16 cellular contexts compared by ENCODE assay signal in genomic region chr2:17254421-17254820, GRCh38.
DNase-seq lines count a peak whose midpoint lies in the region; ATAC-seq and TF ChIP-seq lines count a peak whose summit lies in the region.
"Had no signal": no experiment of that assay in that cellular context is flagged by ENCODE, and none has a peak within 500 bp of the region (broad histone marks: within the 10 kb centered on the region; RNA-seq: fewer than 3 reads in every experiment).

No MANE protein-coding gene starts in this region.

- dilution Hi-C loops in mammary epithelial cell (cut with HindIII; ENCODE audit: low sequenced_read_pairs): no loop called here

- H4K20me1 ChIP-seq in mammary epithelial cell (ENCODE audit: insufficient read depth, low read length): no peaks in the 10 kb centered on the region
- H4K20me1 ChIP-seq: BLaER1 treated with 17β-estradiol and CSF1 and Interleukin-3, amounts not matched to agents 10 nM and 100 nM had no signal

- no peaks in the 10 kb centered on the region for H3K36me3 ChIP-seq in mammary epithelial cell (ENCODE audit: insufficient read depth, low read length)
- H3K36me3 ChIP-seq in breast epithelium: no peaks in the 10 kb centered on the region
- H3K36me3 ChIP-seq: BLaER1 treated with 17β-estradiol and CSF1 and Interleukin-3, amounts not matched to agents 10 nM and 100 nM had no signal

- TF ChIP-seq POLR2A in breast epithelium (IDR thresholded peaks at IDR 0.05): no peak

- H3K27ac ChIP-seq in mammary epithelial cell (ENCODE audit: insufficient read depth, low read depth, low read length) (no peak overlapping the region), breast epithelium (no peak overlapping the region)
- H3K27ac ChIP-seq: 22Rv1; A549; BLaER1 treated with 17β-estradiol and CSF1 and Interleukin-3, amounts not matched to agents 10 nM and 100 nM; C4-2B had no signal

- no peak overlapping the region for H2AFZ ChIP-seq in mammary epithelial cell (ENCODE audit: low read depth, low read length)

- H3K4me2 ChIP-seq in mammary epithelial cell (ENCODE audit: insufficient read depth, low read depth, low read length): no peak overlapping the region
- H3K4me2 ChIP-seq: A549; BLaER1 treated with 17β-estradiol and CSF1 and Interleukin-3, amounts not matched to agents 10 nM and 100 nM had no signal

- no peak overlapping the region for H3K9ac ChIP-seq in mammary epithelial cell (ENCODE audit: insufficient read depth, low read length)
- H3K9ac ChIP-seq: BLaER1 treated with 17β-estradiol and CSF1 and Interleukin-3, amounts not matched to agents 10 nM and 100 nM had no signal

- no peaks in the 10 kb centered on the region for H3K9me3 ChIP-seq in mammary epithelial cell (replicated peaks; ENCODE audit: insufficient read depth, low read length)
- no peaks in the 10 kb centered on the region for H3K9me3 ChIP-seq in breast epithelium
- H3K9me3 ChIP-seq: A549; BLaER1 treated with 17β-estradiol and CSF1 and Interleukin-3, amounts not matched to agents 10 nM and 100 nM; Caco-2 had no signal

- no peaks in the 10 kb centered on the region for H3K79me2 ChIP-seq in mammary epithelial cell (ENCODE audit: insufficient read depth, low read length)

- ATAC-seq in GM21515 (IDR thresholded peaks at IDR 0.05; ENCODE audit: unreplicated experiment) (no peak), HG03280 (IDR thresholded peaks at IDR 0.05; ENCODE audit: unreplicated experiment) (no peak)
- ATAC-seq: A549; CD8-positive, alpha-beta T cell had no signal

- no peak for TF ChIP-seq CTCF in mammary epithelial cell (conservative IDR thresholded peaks at IDR 0.05 in 1 of 2, IDR thresholded peaks at IDR 0.05 in 1 of 2; ENCODE audit: extremely low read depth in 1 of 2, insufficient read depth in 1 of 2, low read depth in 1 of 2, low read length in 2 of 2)
- no peak for TF ChIP-seq CTCF in breast epithelium (IDR thresholded peaks at IDR 0.05)

- H3K27me3 ChIP-seq in mammary epithelial cell (ENCODE audit: insufficient read depth, low read length): no peaks in the 10 kb centered on the region
- H3K27me3 ChIP-seq in breast epithelium: no peaks in the 10 kb centered on the region
- H3K27me3 ChIP-seq: BLaER1 treated with 17β-estradiol and CSF1 and Interleukin-3, amounts not matched to agents 10 nM and 100 nM had no signal

- intact Hi-C loops in mammary epithelial cell (cut with micrococcal nuclease) (no loop called here), breast epithelium (cut with DNase I; ENCODE audit: low total_unique reads) (no loop called here)

- H3K4me1 ChIP-seq in mammary epithelial cell (ENCODE audit: insufficient read depth, low read length): no peaks in the 10 kb centered on the region
- H3K4me1 ChIP-seq in breast epithelium: no peaks in the 10 kb centered on the region
- H3K4me1 ChIP-seq: A549, Caco-2 had no signal

- no TSS peak for BruUV-seq in mammary epithelial cell (replicated peaks; lab: Mats Ljungman, UMichigan)

- 14% methylated on average over 2 of the region's 2 CpGs for WGBS in mammary epithelial cell (ENCODE audit: low coverage, missing lambda C conversion rate)

- CTCF ChIA-PET in mammary epithelial cell (lab: Charles Lee; ENCODE audit: low non-redundant PET): no interaction called here

- H3K4me3 ChIP-seq in mammary epithelial cell (replicated peaks in 1 of 3; ENCODE audit: insufficient read depth in 1 of 3, low read depth in 2 of 3, low read length in 3 of 3) (no peak overlapping the region), breast epithelium (no peak overlapping the region)
- H3K4me3 ChIP-seq: A549; BLaER1 treated with 17β-estradiol and CSF1 and Interleukin-3, amounts not matched to agents 10 nM and 100 nM had no signal

- in situ Hi-C loops in mammary epithelial cell (cut with MboI; ENCODE audit: low sequenced_read_pairs in 2 of 2): no loop called here

- DNase-seq in mammary epithelial cell (peak; percentile 26), breast epithelium (ENCODE audit: low spot score in 2 of 2) (no peak), foreskin melanocyte (peak; percentile 15)
- DNase-seq: AML-193; Caco-2; Calu3; CD4-positive, alpha-beta T cell; CD8-positive, alpha-beta T cell; DMS79 treated with DMSO at 0.1 percent for 48 hours; GF-D8 had no signal

Comparison
In these comparisons a context has a peak if more than half of its experiments do, and no peak if none do; other contexts are left out.
1. DNase-seq: peak in mammary epithelial cell (single experiment) and foreskin melanocyte (single experiment); none in breast epithelium (0 of 2).